Comparison of ENCODE assay signal across 1 cellular context in genomic region chr3:170753421-170754344, GRCh38.
TF ChIP-seq lines count a peak whose summit lies in the region.

No MANE protein-coding gene starts in this region.

TF ChIP-seq in GM23338, 12 proteins besides CTCF, POLR2A, EP300 and RAD21 (continued from another document):
- TF ChIP-seq, protein P1, sequence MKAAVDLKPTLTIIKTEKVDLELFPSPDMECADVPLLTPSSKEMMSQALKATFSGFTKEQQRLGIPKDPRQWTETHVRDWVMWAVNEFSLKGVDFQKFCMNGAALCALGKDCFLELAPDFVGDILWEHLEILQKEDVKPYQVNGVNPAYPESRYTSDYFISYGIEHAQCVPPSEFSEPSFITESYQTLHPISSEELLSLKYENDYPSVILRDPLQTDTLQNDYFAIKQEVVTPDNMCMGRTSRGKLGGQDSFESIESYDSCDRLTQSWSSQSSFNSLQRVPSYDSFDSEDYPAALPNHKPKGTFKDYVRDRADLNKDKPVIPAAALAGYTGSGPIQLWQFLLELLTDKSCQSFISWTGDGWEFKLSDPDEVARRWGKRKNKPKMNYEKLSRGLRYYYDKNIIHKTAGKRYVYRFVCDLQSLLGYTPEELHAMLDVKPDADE (IDR thresholded peaks at IDR 0.05), result no peak
- TF ChIP-seq STAT1 (IDR thresholded peaks at IDR 0.05; ENCODE audit: unreplicated experiment) (no peak), EZH2phosphoT487 (IDR thresholded peaks at IDR 0.05; ENCODE audit: unreplicated experiment) (no peak), EZH2 (IDR thresholded peaks at IDR 0.05; ENCODE audit: low read depth, unreplicated experiment) (no peak), CREB1 (CRISPR knock-in tag; IDR thresholded peaks at IDR 0.05; ENCODE audit: low read depth) (no peak)
